ENCODE assay signal across 1 cellular context in the genomic region with DNA sequence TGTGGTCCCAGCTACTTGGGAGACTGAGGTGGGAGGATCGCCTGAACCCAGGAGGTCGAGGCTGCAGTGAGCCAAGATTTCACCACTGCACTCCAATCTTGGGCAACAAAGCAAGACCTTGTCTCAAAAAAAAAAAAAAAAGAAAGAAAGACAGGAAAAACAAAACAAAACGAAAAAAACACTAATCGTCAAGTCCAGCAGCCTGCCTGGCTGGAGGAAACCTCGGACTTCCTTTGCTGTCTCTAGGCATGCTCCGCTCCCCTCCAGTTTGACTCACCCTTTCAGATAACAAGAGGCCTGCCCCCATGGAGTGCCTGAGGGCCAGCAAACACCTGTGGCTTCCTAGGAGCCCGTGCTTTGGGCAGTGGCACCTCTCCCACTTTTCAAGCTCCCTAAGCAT.
TF ChIP-seq lines count a peak whose summit lies in the region.

No MANE protein-coding gene starts in this region.

TF ChIP-seq in IMR-90, 13 proteins besides CTCF, POLR2A, EP300 and RAD21 (continued from another document):
- TF ChIP-seq, protein P1, sequence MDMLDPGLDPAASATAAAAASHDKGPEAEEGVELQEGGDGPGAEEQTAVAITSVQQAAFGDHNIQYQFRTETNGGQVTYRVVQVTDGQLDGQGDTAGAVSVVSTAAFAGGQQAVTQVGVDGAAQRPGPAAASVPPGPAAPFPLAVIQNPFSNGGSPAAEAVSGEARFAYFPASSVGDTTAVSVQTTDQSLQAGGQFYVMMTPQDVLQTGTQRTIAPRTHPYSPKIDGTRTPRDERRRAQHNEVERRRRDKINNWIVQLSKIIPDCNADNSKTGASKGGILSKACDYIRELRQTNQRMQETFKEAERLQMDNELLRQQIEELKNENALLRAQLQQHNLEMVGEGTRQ (IDR thresholded peaks at IDR 0.05; ENCODE audit: low read depth, low read length), result no peak
- TF ChIP-seq NFE2L2 (IDR thresholded peaks at IDR 0.05; ENCODE audit: low read depth, low read length), result no peak
